Comparison of ENCODE assay signal across 8 cellular contexts in genomic region chr11:105862736-105863367, GRCh38.
A peak's percentile ranks its signal among the peaks of the same experiment; 100 is the strongest.
DNase-seq lines count a peak whose midpoint lies in the region; ATAC-seq and TF ChIP-seq lines count a peak whose summit lies in the region.

No MANE protein-coding gene starts in this region.

- 12 to 17% methylated on average over 3 of the region's 3 CpGs for WGBS in esophagus squamous epithelium, 2 donors

- no peak overlapping the region for H3K4me3 ChIP-seq in esophagus squamous epithelium

- ATAC-seq in GM19463 (IDR thresholded peaks at IDR 0.05; ENCODE audit: unreplicated experiment) = peak; percentile 66
- no peak for ATAC-seq in GM21723 (IDR thresholded peaks at IDR 0.05; ENCODE audit: unreplicated experiment)
- ATAC-seq in GM19467 (IDR thresholded peaks at IDR 0.05; ENCODE audit: unreplicated experiment) = no peak

- no peaks in the 10 kb centered on the region for H3K36me3 ChIP-seq in esophagus squamous epithelium

- no peak overlapping the region for H3K27ac ChIP-seq in esophagus squamous epithelium

- DNase-seq in DMS153 (lab: John Stamatoyannopoulos, UW) (peak; percentile 62), LHCN-M2 (ENCODE audit: low read depth) (peak; percentile 52), RPMI7951 (ENCODE audit: low read depth) (peak; percentile 25), esophagus squamous epithelium (lab: John Stamatoyannopoulos, UW) (no peak), pons (ENCODE audit: low spot score) (peak; percentile 92)

- intact Hi-C loops in esophagus squamous epithelium (cut with DNase I) = no loop called here

- H3K27me3 ChIP-seq in esophagus squamous epithelium = no peaks in the 10 kb centered on the region

- no peak for TF ChIP-seq POLR2A in esophagus squamous epithelium (IDR thresholded peaks at IDR 0.05)

- no peaks in the 10 kb centered on the region for H3K4me1 ChIP-seq in esophagus squamous epithelium

- peak in 5 of 6 experiments; percentile 39 to 70 (median 48) for TF ChIP-seq CTCF in esophagus squamous epithelium (IDR thresholded peaks at IDR 0.05)

- no peaks in the 10 kb centered on the region for H3K9me3 ChIP-seq in esophagus squamous epithelium
